ENCODE assay signal across 11 cellular contexts in genomic region chr20:57476073-57476526, GRCh38. TPM values are rescaled to one million over a fixed set of nuclear protein-coding genes. Genes with fewer than 3 reads are reported as not detected.
A peak's percentile ranks its signal among the peaks of the same experiment; 100 is the strongest.
DNase-seq lines count a peak whose midpoint lies in the region; ATAC-seq lines count a peak whose summit lies in the region.
"Had no signal": no experiment of that assay in that cellular context is flagged by ENCODE, and none has a peak within 500 bp of the region (broad histone marks: within the 10 kb centered on the region; RNA-seq: fewer than 3 reads in every experiment).

No MANE protein-coding gene starts in this region.

- peaks cover 10% of the 10 kb centered on the region for H3K27me3 Mint-ChIP-seq in activated naive CD8-positive, alpha-beta T cell treated with anti-CD3 and anti-CD28 coated beads, Interleukin-2, amount 10 ng/mL, durations not matched to agents 7 days and 5 days
- no peaks in the 10 kb centered on the region for H3K27me3 Mint-ChIP-seq in stimulated activated naive CD8-positive, alpha-beta T cell treated with anti-CD3 and anti-CD28 coated beads, Interleukin-15, Interleukin-2, amounts not matched to agents 100 ng/mL and 50 ng/mL, for 24 hours

- intact Hi-C loops in left cardiac atrium (cut with DNase I) (no loop called here), Right ventricle myocardium superior (cut with DNase I) (no loop called here)

- H3K4me3 Mint-ChIP-seq in activated naive CD8-positive, alpha-beta T cell treated with anti-CD3 and anti-CD28 coated beads, Interleukin-2, amount 10 ng/mL, durations not matched to agents 7 days and 5 days: peak overlapping the region; percentile 32
- H3K4me3 Mint-ChIP-seq in stimulated activated naive CD8-positive, alpha-beta T cell treated with anti-CD3 and anti-CD28 coated beads, Interleukin-15, Interleukin-2, amounts not matched to agents 100 ng/mL and 50 ng/mL, for 24 hours: peak overlapping the region; percentile 39

- H3K4me1 Mint-ChIP-seq in activated naive CD8-positive, alpha-beta T cell treated with anti-CD3 and anti-CD28 coated beads, Interleukin-2, amount 10 ng/mL, durations not matched to agents 7 days and 5 days: peaks cover 33% of the 10 kb centered on the region
- peaks cover 55% of the 10 kb centered on the region for H3K4me1 Mint-ChIP-seq in stimulated activated naive CD8-positive, alpha-beta T cell treated with anti-CD3 and anti-CD28 coated beads, Interleukin-15, Interleukin-2, amounts not matched to agents 100 ng/mL and 50 ng/mL, for 24 hours (ENCODE audit: low read depth)

- no peaks in the 10 kb centered on the region for H3K9me3 Mint-ChIP-seq in activated naive CD8-positive, alpha-beta T cell treated with anti-CD3 and anti-CD28 coated beads, Interleukin-2, amount 10 ng/mL, durations not matched to agents 7 days and 5 days
- no peaks in the 10 kb centered on the region for H3K9me3 Mint-ChIP-seq in stimulated activated naive CD8-positive, alpha-beta T cell treated with anti-CD3 and anti-CD28 coated beads, Interleukin-15, Interleukin-2, amounts not matched to agents 100 ng/mL and 50 ng/mL, for 24 hours

- POLR2A ChIA-PET in activated naive CD8-positive, alpha-beta T cell treated with anti-CD3 and anti-CD28 coated beads, Interleukin-2, amount 10 ng/mL, durations not matched to agents 7 days and 5 days (lab: Charles Lee): no interaction called here

- ATAC-seq in left cardiac atrium (peak; percentile 15 to 31), Right ventricle myocardium superior (ENCODE audit: poor library complexity) (no peak), HG03354 (IDR thresholded peaks at IDR 0.05; ENCODE audit: poor library complexity, severe bottlenecking, unreplicated experiment) (peak; percentile 39), HG02678 (IDR thresholded peaks at IDR 0.05; ENCODE audit: unreplicated experiment) (no peak)
- peak; percentile 35 for ATAC-seq in activated naive CD8-positive, alpha-beta T cell treated with anti-CD3 and anti-CD28 coated beads, Interleukin-2, amount 10 ng/mL, durations not matched to agents 7 days and 5 days (ENCODE audit: low read depth)

- no peaks in the 10 kb centered on the region for H3K36me3 Mint-ChIP-seq in activated naive CD8-positive, alpha-beta T cell treated with anti-CD3 and anti-CD28 coated beads, Interleukin-2, amount 10 ng/mL, durations not matched to agents 7 days and 5 days
- no peaks in the 10 kb centered on the region for H3K36me3 Mint-ChIP-seq in stimulated activated naive CD8-positive, alpha-beta T cell treated with anti-CD3 and anti-CD28 coated beads, Interleukin-15, Interleukin-2, amounts not matched to agents 100 ng/mL and 50 ng/mL, for 24 hours (ENCODE audit: low read depth)

- DNase-seq in left cardiac atrium (no peak), Right ventricle myocardium superior (no peak), hippocampal formation (lab: John Stamatoyannopoulos, UW) (no peak), NCI-H1436 (lab: John Stamatoyannopoulos, UW) (no peak)
- no peak for DNase-seq in activated naive CD8-positive, alpha-beta T cell treated with anti-CD3 and anti-CD28 coated beads, Interleukin-2, amount 10 ng/mL, durations not matched to agents 7 days and 5 days
- DNase-seq: effector CD8-positive, alpha-beta T cell had no signal

- H3K27ac Mint-ChIP-seq in activated naive CD8-positive, alpha-beta T cell treated with anti-CD3 and anti-CD28 coated beads, Interleukin-2, amount 10 ng/mL, durations not matched to agents 7 days and 5 days: no peak overlapping the region
- H3K27ac Mint-ChIP-seq in stimulated activated naive CD8-positive, alpha-beta T cell treated with anti-CD3 and anti-CD28 coated beads, Interleukin-15, Interleukin-2, amounts not matched to agents 100 ng/mL and 50 ng/mL, for 24 hours: peak overlapping the region; percentile 26

RNA-seq across cellular contexts. Expression of gene CTCFL, which starts 48.8 kb away (rescaled TPM):
- not detected for total RNA-seq in left cardiac atrium
- not detected for total RNA-seq in Right ventricle myocardium superior
- total RNA-seq in activated naive CD8-positive, alpha-beta T cell treated with anti-CD3 and anti-CD28 coated beads, Interleukin-2, amount 10 ng/mL, durations not matched to agents 7 days and 5 days: not detected
- total RNA-seq: lung, RPMI7951 had no signal

Comparison
In these comparisons a context has a peak if more than half of its experiments do, and no peak if none do; other contexts are left out.
1. ATAC-seq: peak in left cardiac atrium (2 of 2), HG03354 (single experiment) and activated naive CD8-positive, alpha-beta T cell treated with anti-CD3 and anti-CD28 coated beads, Interleukin-2, amount 10 ng/mL, durations not matched to agents 7 days and 5 days (single experiment); none in Right ventricle myocardium superior (single experiment) and HG02678 (single experiment).